ENCODE assay signal across 30 cellular contexts in the genomic region with DNA sequence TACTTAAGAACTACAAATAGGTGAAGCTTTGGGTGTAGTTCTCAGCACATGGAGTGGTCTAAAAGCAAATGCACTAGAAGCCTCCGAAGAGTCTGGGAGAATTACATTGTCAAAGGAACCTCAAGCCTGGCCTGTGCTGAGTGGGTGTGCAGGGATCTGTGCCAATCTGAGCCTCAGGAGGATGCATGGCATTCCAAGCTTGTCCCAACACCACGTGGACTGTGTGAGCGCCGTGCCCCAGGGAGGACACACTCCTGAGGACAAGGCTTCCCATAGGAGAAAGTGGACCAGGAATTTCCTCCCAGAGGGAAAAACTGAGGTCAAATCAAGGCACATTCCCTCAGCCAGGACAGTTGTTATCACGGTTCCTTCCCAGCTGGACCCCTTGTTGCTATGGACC.
"Had no signal": no experiment of that assay in that cellular context is flagged by ENCODE, and none has a peak within 500 bp of the region (broad histone marks: within the 10 kb centered on the region; RNA-seq: fewer than 3 reads in every experiment).

No MANE protein-coding gene starts in this region.

- H3K27ac ChIP-seq: body of pancreas, esophagus squamous epithelium, gastroesophageal sphincter, WERI-Rb-1 had no signal

- H3K9me3 ChIP-seq: body of pancreas, esophagus squamous epithelium, gastroesophageal sphincter had no signal

- H3K27me3 ChIP-seq: body of pancreas, esophagus squamous epithelium, gastroesophageal sphincter had no signal

- H3K36me3 ChIP-seq: esophagus squamous epithelium, gastroesophageal sphincter, WERI-Rb-1 had no signal

- ATAC-seq: activated CD4-positive, CD25-positive, alpha-beta regulatory T cell treated with anti-CD3 and anti-CD28 coated beads, Interleukin-2, amount 50 U/mL, for 24 hours; activated CD8-positive, alpha-beta T cell treated with anti-CD3 and anti-CD28 coated beads for 36 hours; activated T-cell treated with anti-CD3 and anti-CD28 coated beads, Interleukin-2, amount 50 U/mL, for 4 hours; activated T-helper 17 cell treated with anti-CD3 and anti-CD28 coated beads, Interleukin-2, amount 50 U/mL, for 72 hours; body of pancreas; effector memory CD8-positive, alpha-beta T cell; gastroesophageal sphincter; T-helper 17 cell had no signal

- FAIRE-seq: colon had no signal

- H3K4me3 ChIP-seq: body of pancreas, esophagus squamous epithelium, gastroesophageal sphincter had no signal

- DNase-seq: activated B cell treated with CpG ODN at 0.5 μM for 24 hours; activated CD4-positive, alpha-beta T cell treated with anti-CD3 and anti-CD28 coated beads for 48 hours; activated CD4-positive, alpha-beta T cell treated with anti-CD3 and anti-CD28 coated beads, Interleukin-2, amount 50 U/mL, for 1 hour; activated CD4-positive, alpha-beta T cell treated with anti-CD3 and anti-CD28 coated beads, Interleukin-2, amount 50 U/mL, for 48 hours; activated CD8-positive, alpha-beta memory T cell treated with anti-CD3 and anti-CD28 coated beads for 24 hours; activated CD8-positive, alpha-beta T cell treated with anti-CD3 and anti-CD28 coated beads for 36 hours; activated effector memory CD4-positive, alpha-beta T cell treated with Interleukin-2 at 50 U/mL for 16 hours; activated gamma-delta T cell treated with Interleukin-2 at 50 U/mL for 16 hours; activated naive CD4-positive, alpha-beta T cell treated with anti-CD3 and anti-CD28 coated beads, Interleukin-2, amount 50 U/mL, for 16 hours; activated naive CD4-positive, alpha-beta T cell treated with Interleukin-2 at 50 U/mL for 16 hours; activated T-cell treated with anti-CD3 and anti-CD28 coated beads, Interleukin-2, amount 50 U/mL, for 4 hours; amniotic stem cell; anterior cingulate cortex; body of pancreas; caudate nucleus; cortex of kidney; dermis blood vessel endothelial cell; effector CD4-positive, alpha-beta T cell; effector memory CD8-positive, alpha-beta T cell; erythroblast; esophagus squamous epithelium; foreskin melanocyte; T-helper 1 cell; T-helper 17 cell; T1000; WERI-Rb-1 had no signal

- H3K4me1 ChIP-seq: body of pancreas, esophagus squamous epithelium, gastroesophageal sphincter had no signal
